1 cellular context compared by ENCODE assay signal in the genomic region with DNA sequence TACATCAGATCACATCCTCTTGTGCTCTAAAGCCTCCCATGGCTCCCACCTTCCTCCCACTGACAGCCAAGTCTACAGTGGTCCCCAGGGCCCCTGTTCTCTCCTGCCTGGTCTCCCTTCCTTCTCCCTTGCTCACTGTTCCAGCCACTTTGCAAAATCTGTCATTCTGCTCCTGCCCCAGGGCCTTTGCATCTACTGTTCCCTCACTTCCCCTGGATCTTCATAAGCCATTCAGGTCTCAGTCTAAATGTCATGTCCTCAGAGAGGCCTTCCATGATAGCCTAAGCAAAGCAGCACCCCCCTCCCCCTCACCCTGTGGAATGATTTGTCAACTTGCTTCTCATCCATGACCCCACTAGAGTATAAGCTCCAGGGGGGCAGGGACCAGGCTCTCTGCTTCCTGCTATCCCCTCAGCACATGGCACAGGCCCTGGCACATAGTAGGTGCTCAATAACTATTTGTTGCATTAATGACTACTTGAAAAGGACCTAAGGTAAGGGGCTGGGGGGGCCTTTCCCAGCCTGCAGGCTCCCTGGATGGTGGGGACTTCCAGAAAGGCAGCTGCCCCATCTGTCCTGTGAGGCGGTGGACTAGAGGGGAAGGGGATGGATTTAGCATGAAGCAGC.
TF ChIP-seq lines count a peak whose summit lies in the region.

No MANE protein-coding gene starts in this region.

TF ChIP-seq in K562, 482 proteins besides CTCF, POLR2A, EP300 and RAD21:
- TF ChIP-seq ZFP36 (IDR thresholded peaks at IDR 0.05; ENCODE audit: low read depth, low read length, partially characterized antibody) = peak; percentile 51
- TF ChIP-seq, protein P1, sequence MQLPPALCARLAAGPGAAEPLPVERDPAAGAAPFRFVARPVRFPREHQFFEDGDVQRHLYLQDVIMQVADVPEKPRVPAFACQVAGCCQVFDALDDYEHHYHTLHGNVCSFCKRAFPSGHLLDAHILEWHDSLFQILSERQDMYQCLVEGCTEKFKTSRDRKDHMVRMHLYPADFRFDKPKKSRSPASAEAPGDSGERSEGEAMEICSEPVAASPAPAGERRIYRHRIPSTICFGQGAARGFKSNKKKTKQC (CRISPR knock-in tag; IDR thresholded peaks at IDR 0.05) = no peak
- no peak for TF ChIP-seq CBX3 (IDR thresholded peaks at IDR 0.05; ENCODE audit: borderline replicate concordance in 1 of 2, low read length in 2 of 2)
- TF ChIP-seq CHD4 (IDR thresholded peaks at IDR 0.05; ENCODE audit: insufficient read depth, insufficient replicate concordance, low read depth, low read length, poor library complexity, severe bottlenecking) = peak; percentile 42
- peak; percentile 35; the same call in 1 of the 2 replicates for TF ChIP-seq ZNF316 (IDR thresholded peaks at IDR 0.05)
- peak; percentile 90 for TF ChIP-seq ZKSCAN1 (IDR thresholded peaks at IDR 0.05; ENCODE audit: low read depth, low read length)
- TF ChIP-seq ZNF143 (CRISPR knock-in tag; IDR thresholded peaks at IDR 0.05) = no peak
- peak; percentile 93 for TF ChIP-seq BCOR (IDR thresholded peaks at IDR 0.05)
- TF ChIP-seq KDM1A (IDR thresholded peaks at IDR 0.05) = peak; percentile 64 to 78
- TF ChIP-seq, protein P2, sequence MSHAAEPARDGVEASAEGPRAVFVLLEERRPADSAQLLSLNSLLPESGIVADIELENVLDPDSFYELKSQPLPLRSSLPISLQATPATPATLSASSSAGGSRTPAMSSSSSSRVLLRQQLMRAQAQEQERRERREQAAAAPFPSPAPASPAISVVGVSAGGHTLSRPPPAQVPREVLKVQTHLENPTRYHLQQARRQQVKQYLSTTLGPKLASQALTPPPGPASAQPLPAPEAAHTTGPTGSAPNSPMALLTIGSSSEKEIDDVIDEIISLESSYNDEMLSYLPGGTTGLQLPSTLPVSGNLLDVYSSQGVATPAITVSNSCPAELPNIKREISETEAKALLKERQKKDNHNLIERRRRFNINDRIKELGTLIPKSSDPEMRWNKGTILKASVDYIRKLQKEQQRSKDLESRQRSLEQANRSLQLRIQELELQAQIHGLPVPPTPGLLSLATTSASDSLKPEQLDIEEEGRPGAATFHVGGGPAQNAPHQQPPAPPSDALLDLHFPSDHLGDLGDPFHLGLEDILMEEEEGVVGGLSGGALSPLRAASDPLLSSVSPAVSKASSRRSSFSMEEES (CRISPR knock-in tag; IDR thresholded peaks at IDR 0.05) = no peak
- TF ChIP-seq RBM25 (IDR thresholded peaks at IDR 0.05; ENCODE audit: low read depth, low read length, severe bottlenecking) = peak; percentile 73
- 0 out of 2 replicates have a peak, but pooled peaks have one; percentile 19 for TF ChIP-seq HDAC2 (IDR thresholded peaks at IDR 0.05)
- peak; percentile 93 for TF ChIP-seq SMARCA5 (IDR thresholded peaks at IDR 0.05)
